ENCODE assay signal across 1 cellular context in the genomic region with DNA sequence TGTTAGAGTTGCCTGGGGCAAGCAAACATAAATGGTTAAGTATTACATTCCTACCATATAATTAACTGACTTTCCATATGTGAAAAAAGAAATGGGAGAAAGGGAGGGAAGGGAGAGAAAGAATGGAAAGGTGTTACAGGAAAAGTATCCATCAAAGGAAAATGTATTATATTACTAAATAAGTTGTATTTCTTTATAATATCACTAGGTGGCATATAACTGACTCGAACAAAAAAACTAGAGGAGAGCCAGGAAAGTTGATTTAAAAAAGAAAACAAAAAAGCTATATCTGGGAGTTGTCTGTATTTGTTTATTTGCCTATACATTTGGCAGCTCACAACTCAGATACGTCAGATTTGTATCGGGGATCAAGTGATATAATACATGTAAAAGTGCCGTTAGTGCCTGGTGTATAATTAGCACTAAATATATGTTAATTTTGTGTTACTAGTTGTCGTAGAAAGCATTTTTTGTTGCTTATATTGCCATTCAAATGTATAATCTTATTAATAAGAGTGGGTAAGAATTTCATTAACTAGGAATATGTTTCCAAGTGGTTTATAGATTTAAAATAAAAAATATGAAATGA.
TF ChIP-seq lines count a peak whose summit lies in the region.

No MANE protein-coding gene starts in this region.

TF ChIP-seq in SK-N-SH treated with all-trans-retinoic acid at 6 μM for 48 hours, 23 proteins besides CTCF, POLR2A, EP300 and RAD21 (continued from another document):
- TF ChIP-seq, protein P1, sequence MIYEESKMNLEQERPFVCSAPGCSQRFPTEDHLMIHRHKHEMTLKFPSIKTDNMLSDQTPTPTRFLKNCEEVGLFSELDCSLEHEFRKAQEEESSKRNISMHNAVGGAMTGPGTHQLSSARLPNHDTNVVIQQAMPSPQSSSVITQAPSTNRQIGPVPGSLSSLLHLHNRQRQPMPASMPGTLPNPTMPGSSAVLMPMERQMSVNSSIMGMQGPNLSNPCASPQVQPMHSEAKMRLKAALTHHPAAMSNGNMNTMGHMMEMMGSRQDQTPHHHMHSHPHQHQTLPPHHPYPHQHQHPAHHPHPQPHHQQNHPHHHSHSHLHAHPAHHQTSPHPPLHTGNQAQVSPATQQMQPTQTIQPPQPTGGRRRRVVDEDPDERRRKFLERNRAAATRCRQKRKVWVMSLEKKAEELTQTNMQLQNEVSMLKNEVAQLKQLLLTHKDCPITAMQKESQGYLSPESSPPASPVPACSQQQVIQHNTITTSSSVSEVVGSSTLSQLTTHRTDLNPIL (CRISPR knock-in tag; IDR thresholded peaks at IDR 0.05; ENCODE audit: low read depth) = no peak
- TF ChIP-seq ISL1 (CRISPR knock-in tag; IDR thresholded peaks at IDR 0.05) (no peak), ARNTL (CRISPR knock-in tag; IDR thresholded peaks at IDR 0.05; ENCODE audit: borderline replicate concordance, low read depth) (no peak), ZNF70 (CRISPR knock-in tag; IDR thresholded peaks at IDR 0.05) (no peak), BACH2 (CRISPR knock-in tag; IDR thresholded peaks at IDR 0.05; ENCODE audit: borderline replicate concordance) (no peak), SNAI2 (CRISPR knock-in tag; IDR thresholded peaks at IDR 0.05) (no peak), PPARA (CRISPR knock-in tag; IDR thresholded peaks at IDR 0.05; ENCODE audit: borderline replicate concordance) (no peak), ZC3H10 (CRISPR knock-in tag; IDR thresholded peaks at IDR 0.05) (no peak), ZNF8 (CRISPR knock-in tag; IDR thresholded peaks at IDR 0.05) (no peak), GLIS3 (CRISPR knock-in tag; IDR thresholded peaks at IDR 0.05) (no peak), OSR1 (CRISPR knock-in tag; IDR thresholded peaks at IDR 0.05) (no peak), ZFP3 (CRISPR knock-in tag; IDR thresholded peaks at IDR 0.05) (no peak), CSRNP3 (CRISPR knock-in tag; IDR thresholded peaks at IDR 0.05) (no peak), ESRRG (CRISPR knock-in tag; IDR thresholded peaks at IDR 0.05) (no peak), TOX (CRISPR knock-in tag; IDR thresholded peaks at IDR 0.05; ENCODE audit: borderline replicate concordance) (no peak)
- TF ChIP-seq, protein P2, sequence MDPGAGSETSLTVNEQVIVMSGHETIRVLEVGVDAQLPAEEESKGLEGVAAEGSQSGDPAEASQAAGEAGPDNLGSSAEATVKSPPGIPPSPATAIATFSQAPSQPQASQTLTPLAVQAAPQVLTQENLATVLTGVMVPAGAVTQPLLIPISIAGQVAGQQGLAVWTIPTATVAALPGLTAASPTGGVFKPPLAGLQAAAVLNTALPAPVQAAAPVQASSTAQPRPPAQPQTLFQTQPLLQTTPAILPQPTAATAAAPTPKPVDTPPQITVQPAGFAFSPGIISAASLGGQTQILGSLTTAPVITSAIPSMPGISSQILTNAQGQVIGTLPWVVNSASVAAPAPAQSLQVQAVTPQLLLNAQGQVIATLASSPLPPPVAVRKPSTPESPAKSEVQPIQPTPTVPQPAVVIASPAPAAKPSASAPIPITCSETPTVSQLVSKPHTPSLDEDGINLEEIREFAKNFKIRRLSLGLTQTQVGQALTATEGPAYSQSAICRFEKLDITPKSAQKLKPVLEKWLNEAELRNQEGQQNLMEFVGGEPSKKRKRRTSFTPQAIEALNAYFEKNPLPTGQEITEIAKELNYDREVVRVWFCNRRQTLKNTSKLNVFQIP (CRISPR knock-in tag; IDR thresholded peaks at IDR 0.05; ENCODE audit: borderline replicate concordance, low read depth) = no peak
- TF ChIP-seq, protein P3, sequence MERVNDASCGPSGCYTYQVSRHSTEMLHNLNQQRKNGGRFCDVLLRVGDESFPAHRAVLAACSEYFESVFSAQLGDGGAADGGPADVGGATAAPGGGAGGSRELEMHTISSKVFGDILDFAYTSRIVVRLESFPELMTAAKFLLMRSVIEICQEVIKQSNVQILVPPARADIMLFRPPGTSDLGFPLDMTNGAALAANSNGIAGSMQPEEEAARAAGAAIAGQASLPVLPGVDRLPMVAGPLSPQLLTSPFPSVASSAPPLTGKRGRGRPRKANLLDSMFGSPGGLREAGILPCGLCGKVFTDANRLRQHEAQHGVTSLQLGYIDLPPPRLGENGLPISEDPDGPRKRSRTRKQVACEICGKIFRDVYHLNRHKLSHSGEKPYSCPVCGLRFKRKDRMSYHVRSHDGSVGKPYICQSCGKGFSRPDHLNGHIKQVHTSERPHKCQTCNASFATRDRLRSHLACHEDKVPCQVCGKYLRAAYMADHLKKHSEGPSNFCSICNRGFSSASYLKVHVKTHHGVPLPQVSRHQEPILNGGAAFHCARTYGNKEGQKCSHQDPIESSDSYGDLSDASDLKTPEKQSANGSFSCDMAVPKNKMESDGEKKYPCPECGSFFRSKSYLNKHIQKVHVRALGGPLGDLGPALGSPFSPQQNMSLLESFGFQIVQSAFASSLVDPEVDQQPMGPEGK (CRISPR knock-in tag; IDR thresholded peaks at IDR 0.05; ENCODE audit: borderline replicate concordance) = no peak
TF ChIP-seq in SK-N-SH treated with all-trans-retinoic acid at 6 μM for 48 hours: peak in this region for 0.
